Comparison of ENCODE assay signal across 1 cellular context in genomic region chr14:44982594-44982993, GRCh38.
TF ChIP-seq lines count a peak whose summit lies in the region.

No MANE protein-coding gene starts in this region.

TF ChIP-seq in HepG2, 621 proteins besides CTCF, POLR2A, EP300 and RAD21:
- TF ChIP-seq ZMYM3 (CRISPR knock-in tag; IDR thresholded peaks at IDR 0.05): no peak
- TF ChIP-seq ZNF558 (CRISPR knock-in tag; IDR thresholded peaks at IDR 0.05; ENCODE audit: borderline replicate concordance): no peak
- no peak for TF ChIP-seq LCORL (IDR thresholded peaks at IDR 0.05)
- TF ChIP-seq LCORL (CRISPR knock-in tag; IDR thresholded peaks at IDR 0.05): no peak
- TF ChIP-seq ZNF282 (IDR thresholded peaks at IDR 0.05; ENCODE audit: partially characterized antibody): no peak
- TF ChIP-seq ZFX (CRISPR knock-in tag; IDR thresholded peaks at IDR 0.05; ENCODE audit: low read depth): no peak
- TF ChIP-seq ZNF670 (CRISPR knock-in tag; IDR thresholded peaks at IDR 0.05; ENCODE audit: borderline replicate concordance): no peak
